In the genomic region with DNA sequence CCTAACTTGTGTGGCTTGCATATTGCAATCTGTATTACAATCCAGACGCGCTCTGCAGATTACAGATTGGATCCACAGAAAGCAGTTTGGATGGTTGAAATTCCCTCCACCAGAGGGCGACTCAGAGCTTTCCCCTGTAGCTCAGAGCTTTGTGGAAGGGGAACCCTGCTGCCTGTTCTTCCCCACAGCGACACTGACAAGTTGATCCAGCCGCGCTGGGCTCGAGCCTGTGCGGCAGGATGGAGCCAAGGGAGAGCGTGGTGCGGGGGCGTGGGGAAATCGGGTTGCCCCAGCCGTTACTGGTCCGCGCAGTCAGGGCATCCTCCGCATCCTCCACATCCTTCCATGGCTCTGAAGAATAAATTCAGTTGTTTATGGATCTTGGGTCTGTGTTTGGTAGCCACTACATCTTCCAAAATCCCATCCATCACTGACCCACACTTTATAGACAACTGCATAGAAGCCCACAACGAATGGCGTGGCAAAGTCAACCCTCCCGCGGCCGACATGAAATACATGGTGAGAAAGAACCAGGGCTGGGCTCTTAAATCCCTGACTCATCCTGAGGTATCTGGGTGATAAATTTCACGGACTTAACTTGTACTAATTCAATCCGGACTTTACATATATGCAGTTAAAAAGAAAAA, we compare ENCODE assay signal across 8 cellular contexts. TPM values are rescaled to one million over a fixed set of nuclear protein-coding genes. Genes with fewer than 3 reads are reported as not detected.
DNase-seq lines count a peak whose midpoint lies in the region; ATAC-seq and TF ChIP-seq lines count a peak whose summit lies in the region.

A gene with protein sequence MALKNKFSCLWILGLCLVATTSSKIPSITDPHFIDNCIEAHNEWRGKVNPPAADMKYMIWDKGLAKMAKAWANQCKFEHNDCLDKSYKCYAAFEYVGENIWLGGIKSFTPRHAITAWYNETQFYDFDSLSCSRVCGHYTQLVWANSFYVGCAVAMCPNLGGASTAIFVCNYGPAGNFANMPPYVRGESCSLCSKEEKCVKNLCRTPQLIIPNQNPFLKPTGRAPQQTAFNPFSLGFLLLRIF (plus strand): TSS at position 287 of the 647 bp plus-strand sequence. CDS start 59 bp downstream, at position 346.

- no peaks in the 10 kb centered on the region for H3K9me3 ChIP-seq in PC-3 (ENCODE audit: low read length)

- peak; percentile 62 for DNase-seq in COR-L47 (lab: John Stamatoyannopoulos, UW)
- peak; percentile 81 for DNase-seq in PC-3
- DNase-seq in activated T-helper 1 cell treated with anti-CD3 and anti-CD28 coated beads, Interleukin-2, amount 50 U/mL, for 16 hours (ENCODE audit: low read depth in 1 of 2, low spot score in 1 of 2), result peak; percentile 65 to 69
- peak; percentile 96 for DNase-seq in fibroblast of the aortic adventitia (ENCODE audit: low read depth)
- peak; percentile 95 for DNase-seq in nephron progenitor cell
- DNase-seq in stimulated activated naive CD8-positive, alpha-beta T cell treated with anti-CD3 and anti-CD28 coated beads, Interleukin-15, Interleukin-2, amounts not matched to agents 100 U/mL and 50 U/mL, for 24 hours, result peak; percentile 85

- H3K4me3 Mint-ChIP-seq in nephron progenitor cell, result peak within 1 kb of the TSS; percentile 84

- POLR2A ChIA-PET in PC-3 (lab: Charles Lee; ENCODE audit: unreplicated experiment), result no interaction called here

- no peaks in the 10 kb centered on the region; the same call in 1 of the 2 replicates for H3K4me1 ChIP-seq in PC-3 (ENCODE audit: insufficient read depth, low read length)

- CTCF ChIA-PET in PC-3 (lab: Charles Lee), result interaction anchor here (0.6 to 1.0 kb wide), 2 partner anchors 55 to 145 kb away, joined by 3 to 6 read pairs; no protein-coding TSS in a partner anchor

- no peak within 1 kb of the TSS for H3K9ac ChIP-seq in PC-3 (ENCODE audit: low read length)

- no peaks in the 10 kb centered on the region for H3K36me3 ChIP-seq in PC-3 (ENCODE audit: low read depth, low read length)

- peak; percentile 71 for ATAC-seq in GM19395 (IDR thresholded peaks at IDR 0.05; ENCODE audit: unreplicated experiment)
- peak; percentile 54 for ATAC-seq in HG03521 (IDR thresholded peaks at IDR 0.05; ENCODE audit: unreplicated experiment)
- peak; percentile 26; the same call in 1 of the 2 replicates for ATAC-seq in PC-3
- ATAC-seq in stimulated activated naive CD8-positive, alpha-beta T cell treated with anti-CD3 and anti-CD28 coated beads, Interleukin-15, Interleukin-2, amounts not matched to agents 100 U/mL and 50 U/mL, for 24 hours, result peak; percentile 89

- H3K27ac Mint-ChIP-seq in nephron progenitor cell, result no peak within 1 kb of the TSS

- peaks cover 23% of the 10 kb centered on the region for H3K4me1 Mint-ChIP-seq in nephron progenitor cell

- no peaks in the 10 kb centered on the region for H4K20me1 ChIP-seq in PC-3 (ENCODE audit: low read length)

- H3K4me2 ChIP-seq in PC-3 (ENCODE audit: low read length), result no peak within 1 kb of the TSS

- intact Hi-C loops in PC-3 (cut with micrococcal nuclease), result loop anchor here (1.0 to 5.0 kb wide), 3 partner anchors 58 to 171 kb away; a partner anchor contains a TSS

- H3K9me3 Mint-ChIP-seq in nephron progenitor cell, result peaks cover 3% of the 10 kb centered on the region

- no TSS peak for BruUV-seq in PC-3 (replicated peaks; lab: Mats Ljungman, UMichigan)

- H3K27me3 Mint-ChIP-seq in nephron progenitor cell (ENCODE audit: low read depth, poor library complexity), result peaks cover 8% of the 10 kb centered on the region

- H3K27me3 ChIP-seq in PC-3 (ENCODE audit: low read length), result no peaks in the 10 kb centered on the region

- no peaks in the 10 kb centered on the region for H3K9me2 ChIP-seq in PC-3 (replicated peaks; ENCODE audit: low read length)

- no peaks in the 10 kb centered on the region for H3F3A ChIP-seq in PC-3 (ENCODE audit: low read length, unreplicated experiment)

- peak; percentile 81 for TF ChIP-seq CTCF in PC-3 (conservative IDR thresholded peaks at IDR 0.05; ENCODE audit: low read depth, low read length)
- TF ChIP-seq CTCF in fibroblast of the aortic adventitia (IDR thresholded peaks at IDR 0.05; ENCODE audit: insufficient read depth, low read length), result peak; percentile 84
- peak; percentile 92 for TF ChIP-seq CTCF in nephron progenitor cell (IDR thresholded peaks at IDR 0.05)

- no peak within 1 kb of the TSS for H2AFZ ChIP-seq in PC-3 (ENCODE audit: low read length)

- no peaks in the 10 kb centered on the region for H3K79me2 ChIP-seq in PC-3 (ENCODE audit: low read length)

- no peaks in the 10 kb centered on the region for H3K36me3 Mint-ChIP-seq in nephron progenitor cell (ENCODE audit: low read depth)

- H3K27ac ChIP-seq in PC-3 (ENCODE audit: low read length), result no peak within 1 kb of the TSS

- no peak within 1 kb of the TSS for H3K4me3 ChIP-seq in PC-3 (ENCODE audit: low read length)
- peak within 1 kb of the TSS; percentile 72 for H3K4me3 ChIP-seq in fibroblast of the aortic adventitia (ENCODE audit: low read depth, low read length)

RNA-seq across cellular contexts. Expression of the gene that starts here (rescaled TPM):
- total RNA-seq in PC-3 (2014; rRNA removed) (not detected in 2 replicates), fibroblast of the aortic adventitia (ENCODE audit: low replicate concordance) (not detected in 2 replicates)

Comparison
In these comparisons a context has a peak if more than half of its experiments do, and no peak if none do; other contexts are left out.
1. Peak in DNase-seq and ATAC-seq in PC-3; RNA of the gene not detected or under 1 TPM.
2. Peak in DNase-seq and H3K4me3 ChIP-seq in fibroblast of the aortic adventitia; RNA of the gene not detected or under 1 TPM.
3. ATAC-seq: peak in every context shown above with its lines; median percentile 89 in stimulated activated naive CD8-positive, alpha-beta T cell treated with anti-CD3 and anti-CD28 coated beads, Interleukin-15, Interleukin-2, amounts not matched to agents 100 U/mL and 50 U/mL, for 24 hours; 71 in GM19395; 54 in HG03521; 26 in PC-3.